Comparison of ENCODE assay signal across 18 cellular contexts in the genomic region with DNA sequence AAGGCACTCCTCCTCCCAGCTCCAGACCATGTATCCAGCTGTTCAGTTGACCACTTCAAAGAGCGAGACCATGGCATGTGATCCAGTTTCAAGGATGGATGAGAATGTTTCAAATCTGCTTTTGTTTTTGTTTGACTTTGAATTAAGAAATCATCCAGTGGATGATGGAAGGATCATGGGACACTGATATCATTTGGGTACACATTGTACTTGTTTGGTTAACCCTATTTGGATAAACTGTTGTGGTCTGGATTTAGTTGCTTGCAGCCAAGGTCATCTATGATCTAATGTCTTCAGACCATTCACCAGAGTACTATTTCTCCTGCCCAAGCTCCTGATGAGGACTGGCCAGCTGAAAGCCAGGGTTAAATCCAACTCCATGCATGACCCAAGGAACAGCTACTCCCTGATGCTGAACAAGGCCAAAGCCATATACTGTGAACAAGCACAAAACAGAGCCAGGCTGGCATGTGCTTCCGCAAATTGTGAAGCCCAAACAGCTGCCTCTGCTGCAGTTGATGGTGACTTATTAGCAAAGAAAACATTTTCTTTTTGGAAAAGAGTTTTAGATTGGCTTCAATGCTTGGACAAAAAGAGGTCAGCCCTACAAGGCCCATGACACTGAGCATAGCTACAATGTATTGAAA.
"Had no signal": no experiment of that assay in that cellular context is flagged by ENCODE, and none has a peak within 500 bp of the region (broad histone marks: within the 10 kb centered on the region; RNA-seq: fewer than 3 reads in every experiment).

No MANE protein-coding gene starts in this region.

- FAIRE-seq: islet of Langerhans, small intestine had no signal

- H3K9me3 ChIP-seq: esophagus squamous epithelium, gastrocnemius medialis, heart right ventricle, lower lobe of right lung, sigmoid colon, tibial artery, upper lobe of left lung, vagina had no signal

- DNase-seq: effector memory CD8-positive, alpha-beta T cell; esophagus squamous epithelium; gastrocnemius medialis; heart right ventricle; hypothalamus; kidney glomerular epithelial cell; lower lobe of right lung; natural killer cell; posterior cingulate gyrus; sigmoid colon; small intestine; stimulated activated CD4-positive, alpha-beta T cell treated with anti-CD3 and anti-CD28 coated beads, Interleukin-2, amount 100 ng/mL, for 48 hours; stimulated activated naive CD4-positive, alpha-beta T cell treated with Interleukin-2 at 50 U/mL for 16 hours; tibial artery; upper lobe of left lung had no signal

- H3K27me3 ChIP-seq: esophagus squamous epithelium, gastrocnemius medialis, sigmoid colon, tibial artery, upper lobe of left lung, vagina had no signal

- H3K27ac ChIP-seq: epithelial cell of prostate, heart right ventricle, lower lobe of right lung, sigmoid colon, tibial artery, upper lobe of left lung, vagina had no signal

- H3K4me3 ChIP-seq: esophagus squamous epithelium, gastrocnemius medialis, heart right ventricle, lower lobe of right lung, sigmoid colon, tibial artery, upper lobe of left lung, vagina had no signal

- ATAC-seq: effector memory CD8-positive, alpha-beta T cell; gastrocnemius medialis; heart right ventricle; lower lobe of right lung; natural killer cell had no signal

- H3K36me3 ChIP-seq: esophagus squamous epithelium, gastrocnemius medialis, heart right ventricle, lower lobe of right lung, sigmoid colon, tibial artery, upper lobe of left lung, vagina had no signal
